ENCODE assay signal across 8 cellular contexts in genomic region chr9:68780735-68781134, GRCh38.
DNase-seq lines count a peak whose midpoint lies in the region; ATAC-seq, FAIRE-seq and TF ChIP-seq lines count a peak whose summit lies in the region.

No MANE protein-coding gene starts in this region.

- no peak for FAIRE-seq in GM12891 (lab: Jason Lieb, UNC)

- no peaks in the 10 kb centered on the region; the same call in none of the 2 replicates for H3K4me1 ChIP-seq in Panc1 (ENCODE audit: control insufficient read depth, insufficient read depth, low read length)

- no peak for TF ChIP-seq POLR2A in GM12891 (IDR thresholded peaks at IDR 0.05; ENCODE audit: low read depth, low read length)

- CTCF ChIA-PET in Panc1 (lab: Charles Lee) = no interaction called here

- BruUV-seq in Panc1 (replicated peaks; lab: Mats Ljungman, UMichigan) = TSS peak; percentile 67

- TF ChIP-seq CTCF in GM12875 (IDR thresholded peaks at IDR 0.05; ENCODE audit: borderline replicate concordance, insufficient read depth, low read depth, low read length) (no peak), Panc1 (IDR thresholded peaks at IDR 0.05) (no peak), fibroblast of pulmonary artery (IDR thresholded peaks at IDR 0.05; ENCODE audit: low read length, missing control alignments) (no peak), GM20000 (IDR thresholded peaks at IDR 0.05; ENCODE audit: extremely low read depth, missing control alignments) (no peak)

- ATAC-seq in Panc1 (no peak), GM21367 (IDR thresholded peaks at IDR 0.05; ENCODE audit: unreplicated experiment) (no peak)

- DNase-seq in Panc1 (ENCODE audit: low read depth, low spot score) (no peak), fibroblast of pulmonary artery (ENCODE audit: low read depth) (peak; percentile 14), NCI-H146 treated with DMSO at 0.1 percent for 48 hours (lab: John Stamatoyannopoulos, UW; ENCODE audit: unreplicated experiment) (no peak), GM20000 (ENCODE audit: low spot score) (no peak), GM12891 (ENCODE audit: insufficient read length, low spot score) (no peak)

- H3K9me3 ChIP-seq in Panc1 (ENCODE audit: control insufficient read depth, insufficient read depth, low read depth, low read length) = no peaks in the 10 kb centered on the region

- no peaks in the 10 kb centered on the region for H3K27me3 ChIP-seq in Panc1 (ENCODE audit: control insufficient read depth, insufficient read depth, low read length)

- H3K27ac ChIP-seq in Panc1 (ENCODE audit: low read length) (no peak overlapping the region; the same call in 1 of the 2 replicates), skin epidermis (peak overlapping the region in 18 of 21 experiments; percentile 81 to 97 (median 92))

- no peaks in the 10 kb centered on the region; the same call in 1 of the 2 replicates for H3K36me3 ChIP-seq in Panc1 (ENCODE audit: control insufficient read depth, insufficient read depth, low read length)

- intact Hi-C loops in Panc1 (cut with micrococcal nuclease; ENCODE audit: unreplicated experiment) = no loop called here

- in situ Hi-C loops in Panc1 (cut with HindIII; ENCODE audit: low pct_unique_long_range_greater_than_20kb, low sequenced_read_pairs) = no loop called here

- H3K4me3 ChIP-seq in GM12875 (ENCODE audit: low read depth, low read length) (peak overlapping the region; percentile 75), Panc1 (ENCODE audit: low read depth in 2 of 2, low read length in 2 of 2) (peak overlapping the region; percentile 66 to 89), fibroblast of pulmonary artery (replicated peaks; ENCODE audit: low read depth, low read length) (peak overlapping the region; percentile 84), skin epidermis (peak overlapping the region; percentile 62 to 98 (median 74))

- POLR2A ChIA-PET in Panc1 (lab: Charles Lee) = no interaction called here

TF ChIP-seq in GM12891, 5 proteins besides CTCF, POLR2A, EP300 and RAD21:
- TF ChIP-seq SPI1 (IDR thresholded peaks at IDR 0.05; ENCODE audit: low read depth, low read length) = no peak
- no peak for TF ChIP-seq POU2F2 (IDR thresholded peaks at IDR 0.05; ENCODE audit: low read depth, low read length)
- no peak for TF ChIP-seq TAF1 (IDR thresholded peaks at IDR 0.05; ENCODE audit: low read depth, low read length)
- no peak for TF ChIP-seq POLR2AphosphoS5 (IDR thresholded peaks at IDR 0.05; ENCODE audit: low read depth, low read length)
